In the genomic region with DNA sequence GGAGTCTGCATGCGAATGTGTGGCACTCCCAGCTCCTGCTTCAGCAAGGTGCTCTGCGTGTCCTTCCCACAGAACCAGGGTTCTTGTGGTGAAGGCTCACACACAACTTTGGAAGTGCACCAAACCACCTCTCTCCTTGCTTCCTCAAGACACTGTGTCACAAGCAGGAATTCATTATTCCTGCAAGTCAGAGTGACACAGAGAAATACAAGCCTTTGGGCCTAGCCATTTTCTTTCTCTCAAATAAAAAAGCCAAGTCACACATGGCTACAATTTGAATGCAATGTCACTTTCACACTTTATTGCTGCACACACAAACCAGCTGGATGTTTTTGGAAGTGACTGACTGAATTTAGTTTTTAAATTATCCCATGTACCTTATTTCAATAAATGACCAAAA, we compare ENCODE assay signal across 1 cellular context.
TF ChIP-seq lines count a peak whose summit lies in the region.

No MANE protein-coding gene starts in this region.

TF ChIP-seq in K562, 482 proteins besides CTCF, POLR2A, EP300 and RAD21 (continued from another document):
- TF ChIP-seq, protein P1, sequence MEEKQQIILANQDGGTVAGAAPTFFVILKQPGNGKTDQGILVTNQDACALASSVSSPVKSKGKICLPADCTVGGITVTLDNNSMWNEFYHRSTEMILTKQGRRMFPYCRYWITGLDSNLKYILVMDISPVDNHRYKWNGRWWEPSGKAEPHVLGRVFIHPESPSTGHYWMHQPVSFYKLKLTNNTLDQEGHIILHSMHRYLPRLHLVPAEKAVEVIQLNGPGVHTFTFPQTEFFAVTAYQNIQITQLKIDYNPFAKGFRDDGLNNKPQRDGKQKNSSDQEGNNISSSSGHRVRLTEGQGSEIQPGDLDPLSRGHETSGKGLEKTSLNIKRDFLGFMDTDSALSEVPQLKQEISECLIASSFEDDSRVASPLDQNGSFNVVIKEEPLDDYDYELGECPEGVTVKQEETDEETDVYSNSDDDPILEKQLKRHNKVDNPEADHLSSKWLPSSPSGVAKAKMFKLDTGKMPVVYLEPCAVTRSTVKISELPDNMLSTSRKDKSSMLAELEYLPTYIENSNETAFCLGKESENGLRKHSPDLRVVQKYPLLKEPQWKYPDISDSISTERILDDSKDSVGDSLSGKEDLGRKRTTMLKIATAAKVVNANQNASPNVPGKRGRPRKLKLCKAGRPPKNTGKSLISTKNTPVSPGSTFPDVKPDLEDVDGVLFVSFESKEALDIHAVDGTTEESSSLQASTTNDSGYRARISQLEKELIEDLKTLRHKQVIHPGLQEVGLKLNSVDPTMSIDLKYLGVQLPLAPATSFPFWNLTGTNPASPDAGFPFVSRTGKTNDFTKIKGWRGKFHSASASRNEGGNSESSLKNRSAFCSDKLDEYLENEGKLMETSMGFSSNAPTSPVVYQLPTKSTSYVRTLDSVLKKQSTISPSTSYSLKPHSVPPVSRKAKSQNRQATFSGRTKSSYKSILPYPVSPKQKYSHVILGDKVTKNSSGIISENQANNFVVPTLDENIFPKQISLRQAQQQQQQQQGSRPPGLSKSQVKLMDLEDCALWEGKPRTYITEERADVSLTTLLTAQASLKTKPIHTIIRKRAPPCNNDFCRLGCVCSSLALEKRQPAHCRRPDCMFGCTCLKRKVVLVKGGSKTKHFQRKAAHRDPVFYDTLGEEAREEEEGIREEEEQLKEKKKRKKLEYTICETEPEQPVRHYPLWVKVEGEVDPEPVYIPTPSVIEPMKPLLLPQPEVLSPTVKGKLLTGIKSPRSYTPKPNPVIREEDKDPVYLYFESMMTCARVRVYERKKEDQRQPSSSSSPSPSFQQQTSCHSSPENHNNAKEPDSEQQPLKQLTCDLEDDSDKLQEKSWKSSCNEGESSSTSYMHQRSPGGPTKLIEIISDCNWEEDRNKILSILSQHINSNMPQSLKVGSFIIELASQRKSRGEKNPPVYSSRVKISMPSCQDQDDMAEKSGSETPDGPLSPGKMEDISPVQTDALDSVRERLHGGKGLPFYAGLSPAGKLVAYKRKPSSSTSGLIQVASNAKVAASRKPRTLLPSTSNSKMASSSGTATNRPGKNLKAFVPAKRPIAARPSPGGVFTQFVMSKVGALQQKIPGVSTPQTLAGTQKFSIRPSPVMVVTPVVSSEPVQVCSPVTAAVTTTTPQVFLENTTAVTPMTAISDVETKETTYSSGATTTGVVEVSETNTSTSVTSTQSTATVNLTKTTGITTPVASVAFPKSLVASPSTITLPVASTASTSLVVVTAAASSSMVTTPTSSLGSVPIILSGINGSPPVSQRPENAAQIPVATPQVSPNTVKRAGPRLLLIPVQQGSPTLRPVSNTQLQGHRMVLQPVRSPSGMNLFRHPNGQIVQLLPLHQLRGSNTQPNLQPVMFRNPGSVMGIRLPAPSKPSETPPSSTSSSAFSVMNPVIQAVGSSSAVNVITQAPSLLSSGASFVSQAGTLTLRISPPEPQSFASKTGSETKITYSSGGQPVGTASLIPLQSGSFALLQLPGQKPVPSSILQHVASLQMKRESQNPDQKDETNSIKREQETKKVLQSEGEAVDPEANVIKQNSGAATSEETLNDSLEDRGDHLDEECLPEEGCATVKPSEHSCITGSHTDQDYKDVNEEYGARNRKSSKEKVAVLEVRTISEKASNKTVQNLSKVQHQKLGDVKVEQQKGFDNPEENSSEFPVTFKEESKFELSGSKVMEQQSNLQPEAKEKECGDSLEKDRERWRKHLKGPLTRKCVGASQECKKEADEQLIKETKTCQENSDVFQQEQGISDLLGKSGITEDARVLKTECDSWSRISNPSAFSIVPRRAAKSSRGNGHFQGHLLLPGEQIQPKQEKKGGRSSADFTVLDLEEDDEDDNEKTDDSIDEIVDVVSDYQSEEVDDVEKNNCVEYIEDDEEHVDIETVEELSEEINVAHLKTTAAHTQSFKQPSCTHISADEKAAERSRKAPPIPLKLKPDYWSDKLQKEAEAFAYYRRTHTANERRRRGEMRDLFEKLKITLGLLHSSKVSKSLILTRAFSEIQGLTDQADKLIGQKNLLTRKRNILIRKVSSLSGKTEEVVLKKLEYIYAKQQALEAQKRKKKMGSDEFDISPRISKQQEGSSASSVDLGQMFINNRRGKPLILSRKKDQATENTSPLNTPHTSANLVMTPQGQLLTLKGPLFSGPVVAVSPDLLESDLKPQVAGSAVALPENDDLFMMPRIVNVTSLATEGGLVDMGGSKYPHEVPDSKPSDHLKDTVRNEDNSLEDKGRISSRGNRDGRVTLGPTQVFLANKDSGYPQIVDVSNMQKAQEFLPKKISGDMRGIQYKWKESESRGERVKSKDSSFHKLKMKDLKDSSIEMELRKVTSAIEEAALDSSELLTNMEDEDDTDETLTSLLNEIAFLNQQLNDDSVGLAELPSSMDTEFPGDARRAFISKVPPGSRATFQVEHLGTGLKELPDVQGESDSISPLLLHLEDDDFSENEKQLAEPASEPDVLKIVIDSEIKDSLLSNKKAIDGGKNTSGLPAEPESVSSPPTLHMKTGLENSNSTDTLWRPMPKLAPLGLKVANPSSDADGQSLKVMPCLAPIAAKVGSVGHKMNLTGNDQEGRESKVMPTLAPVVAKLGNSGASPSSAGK (IDR thresholded peaks at IDR 0.05): peak; percentile 30; the same call in 1 of the 2 replicates
- TF ChIP-seq DNMT1 (IDR thresholded peaks at IDR 0.05): no peak
- no peak for TF ChIP-seq ZNF507 (tag; conservative IDR thresholded peaks at IDR 0.05)
- TF ChIP-seq MAFF (IDR thresholded peaks at IDR 0.05; ENCODE audit: low read length): peak; percentile 59; the same call in 1 of the 2 replicates
- TF ChIP-seq, protein P2, sequence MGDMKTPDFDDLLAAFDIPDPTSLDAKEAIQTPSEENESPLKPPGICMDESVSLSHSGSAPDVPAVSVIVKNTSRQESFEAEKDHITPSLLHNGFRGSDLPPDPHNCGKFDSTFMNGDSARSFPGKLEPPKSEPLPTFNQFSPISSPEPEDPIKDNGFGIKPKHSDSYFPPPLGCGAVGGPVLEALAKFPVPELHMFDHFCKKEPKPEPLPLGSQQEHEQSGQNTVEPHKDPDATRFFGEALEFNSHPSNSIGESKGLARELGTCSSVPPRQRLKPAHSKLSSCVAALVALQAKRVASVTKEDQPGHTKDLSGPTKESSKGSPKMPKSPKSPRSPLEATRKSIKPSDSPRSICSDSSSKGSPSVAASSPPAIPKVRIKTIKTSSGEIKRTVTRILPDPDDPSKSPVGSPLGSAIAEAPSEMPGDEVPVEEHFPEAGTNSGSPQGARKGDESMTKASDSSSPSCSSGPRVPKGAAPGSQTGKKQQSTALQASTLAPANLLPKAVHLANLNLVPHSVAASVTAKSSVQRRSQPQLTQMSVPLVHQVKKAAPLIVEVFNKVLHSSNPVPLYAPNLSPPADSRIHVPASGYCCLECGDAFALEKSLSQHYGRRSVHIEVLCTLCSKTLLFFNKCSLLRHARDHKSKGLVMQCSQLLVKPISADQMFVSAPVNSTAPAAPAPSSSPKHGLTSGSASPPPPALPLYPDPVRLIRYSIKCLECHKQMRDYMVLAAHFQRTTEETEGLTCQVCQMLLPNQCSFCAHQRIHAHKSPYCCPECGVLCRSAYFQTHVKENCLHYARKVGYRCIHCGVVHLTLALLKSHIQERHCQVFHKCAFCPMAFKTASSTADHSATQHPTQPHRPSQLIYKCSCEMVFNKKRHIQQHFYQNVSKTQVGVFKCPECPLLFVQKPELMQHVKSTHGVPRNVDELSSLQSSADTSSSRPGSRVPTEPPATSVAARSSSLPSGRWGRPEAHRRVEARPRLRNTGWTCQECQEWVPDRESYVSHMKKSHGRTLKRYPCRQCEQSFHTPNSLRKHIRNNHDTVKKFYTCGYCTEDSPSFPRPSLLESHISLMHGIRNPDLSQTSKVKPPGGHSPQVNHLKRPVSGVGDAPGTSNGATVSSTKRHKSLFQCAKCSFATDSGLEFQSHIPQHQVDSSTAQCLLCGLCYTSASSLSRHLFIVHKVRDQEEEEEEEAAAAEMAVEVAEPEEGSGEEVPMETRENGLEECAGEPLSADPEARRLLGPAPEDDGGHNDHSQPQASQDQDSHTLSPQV (IDR thresholded peaks at IDR 0.05): peak; percentile 67; the same call in 1 of the 2 replicates
- no peak for TF ChIP-seq ZNF212 (CRISPR knock-in tag; IDR thresholded peaks at IDR 0.05)
- TF ChIP-seq, protein P3, sequence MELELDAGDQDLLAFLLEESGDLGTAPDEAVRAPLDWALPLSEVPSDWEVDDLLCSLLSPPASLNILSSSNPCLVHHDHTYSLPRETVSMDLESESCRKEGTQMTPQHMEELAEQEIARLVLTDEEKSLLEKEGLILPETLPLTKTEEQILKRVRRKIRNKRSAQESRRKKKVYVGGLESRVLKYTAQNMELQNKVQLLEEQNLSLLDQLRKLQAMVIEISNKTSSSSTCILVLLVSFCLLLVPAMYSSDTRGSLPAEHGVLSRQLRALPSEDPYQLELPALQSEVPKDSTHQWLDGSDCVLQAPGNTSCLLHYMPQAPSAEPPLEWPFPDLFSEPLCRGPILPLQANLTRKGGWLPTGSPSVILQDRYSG (tag; conservative IDR thresholded peaks at IDR 0.05; ENCODE audit: low read depth): peak; percentile 68; the same call in 1 of the 2 replicates
- TF ChIP-seq FOXP1 (CRISPR knock-in tag; IDR thresholded peaks at IDR 0.05): no peak
- no peak for TF ChIP-seq THRAP3 (IDR thresholded peaks at IDR 0.05; ENCODE audit: borderline replicate concordance)
- TF ChIP-seq BRD9 (IDR thresholded peaks at IDR 0.05; ENCODE audit: low read depth, partially characterized antibody): no peak
- TF ChIP-seq NFE2 (IDR thresholded peaks at IDR 0.05; ENCODE audit: low read depth): peak; percentile 69
- TF ChIP-seq SIRT6 (IDR thresholded peaks at IDR 0.05; ENCODE audit: low read depth, low read length): no peak
- TF ChIP-seq NR2C2 (CRISPR knock-in tag; IDR thresholded peaks at IDR 0.05): no peak
- TF ChIP-seq NR2C2 (tag; IDR thresholded peaks at IDR 0.05): peak; percentile 38; the same call in 1 of the 2 replicates
- TF ChIP-seq ARID1B (IDR thresholded peaks at IDR 0.05): 0 out of 2 replicates have a peak, but pooled peaks have one; percentile 7
- no peak for TF ChIP-seq CBFA2T2 (conservative IDR thresholded peaks at IDR 0.05)
- peak; percentile 52; the same call in 1 of the 2 replicates for TF ChIP-seq MAFK (IDR thresholded peaks at IDR 0.05; ENCODE audit: low read length)
- no peak for TF ChIP-seq MTA3 (IDR thresholded peaks at IDR 0.05; ENCODE audit: borderline replicate concordance)
- TF ChIP-seq MAFG (tag; conservative IDR thresholded peaks at IDR 0.05): peak; percentile 86
- TF ChIP-seq NFE2L1 (tag; IDR thresholded peaks at IDR 0.05; ENCODE audit: borderline replicate concordance, low read depth): peak; percentile 59; the same call in 1 of the 2 replicates
- peak; percentile 60; the same call in 1 of the 2 replicates for TF ChIP-seq L3MBTL2 (IDR thresholded peaks at IDR 0.05)
- TF ChIP-seq C11orf30 (IDR thresholded peaks at IDR 0.05; ENCODE audit: low read depth): peak; percentile 76
- TF ChIP-seq, protein P4, sequence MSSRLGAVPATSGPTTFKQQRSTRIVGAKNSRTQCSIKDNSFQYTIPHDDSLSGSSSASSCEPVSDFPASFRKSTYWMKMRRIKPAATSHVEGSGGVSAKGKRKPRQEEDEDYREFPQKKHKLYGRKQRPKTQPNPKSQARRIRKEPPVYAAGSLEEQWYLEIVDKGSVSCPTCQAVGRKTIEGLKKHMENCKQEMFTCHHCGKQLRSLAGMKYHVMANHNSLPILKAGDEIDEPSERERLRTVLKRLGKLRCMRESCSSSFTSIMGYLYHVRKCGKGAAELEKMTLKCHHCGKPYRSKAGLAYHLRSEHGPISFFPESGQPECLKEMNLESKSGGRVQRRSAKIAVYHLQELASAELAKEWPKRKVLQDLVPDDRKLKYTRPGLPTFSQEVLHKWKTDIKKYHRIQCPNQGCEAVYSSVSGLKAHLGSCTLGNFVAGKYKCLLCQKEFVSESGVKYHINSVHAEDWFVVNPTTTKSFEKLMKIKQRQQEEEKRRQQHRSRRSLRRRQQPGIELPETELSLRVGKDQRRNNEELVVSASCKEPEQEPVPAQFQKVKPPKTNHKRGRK (tag; IDR thresholded peaks at IDR 0.05): no peak
- TF ChIP-seq NCOA2 (IDR thresholded peaks at IDR 0.05; ENCODE audit: partially characterized antibody in 2 of 2): no peak
- 0 out of 2 replicates have a peak, but pooled peaks have one; percentile 11 for TF ChIP-seq FOXJ2 (tag; IDR thresholded peaks at IDR 0.05)
